8 cellular contexts compared by ENCODE assay signal in the genomic region with DNA sequence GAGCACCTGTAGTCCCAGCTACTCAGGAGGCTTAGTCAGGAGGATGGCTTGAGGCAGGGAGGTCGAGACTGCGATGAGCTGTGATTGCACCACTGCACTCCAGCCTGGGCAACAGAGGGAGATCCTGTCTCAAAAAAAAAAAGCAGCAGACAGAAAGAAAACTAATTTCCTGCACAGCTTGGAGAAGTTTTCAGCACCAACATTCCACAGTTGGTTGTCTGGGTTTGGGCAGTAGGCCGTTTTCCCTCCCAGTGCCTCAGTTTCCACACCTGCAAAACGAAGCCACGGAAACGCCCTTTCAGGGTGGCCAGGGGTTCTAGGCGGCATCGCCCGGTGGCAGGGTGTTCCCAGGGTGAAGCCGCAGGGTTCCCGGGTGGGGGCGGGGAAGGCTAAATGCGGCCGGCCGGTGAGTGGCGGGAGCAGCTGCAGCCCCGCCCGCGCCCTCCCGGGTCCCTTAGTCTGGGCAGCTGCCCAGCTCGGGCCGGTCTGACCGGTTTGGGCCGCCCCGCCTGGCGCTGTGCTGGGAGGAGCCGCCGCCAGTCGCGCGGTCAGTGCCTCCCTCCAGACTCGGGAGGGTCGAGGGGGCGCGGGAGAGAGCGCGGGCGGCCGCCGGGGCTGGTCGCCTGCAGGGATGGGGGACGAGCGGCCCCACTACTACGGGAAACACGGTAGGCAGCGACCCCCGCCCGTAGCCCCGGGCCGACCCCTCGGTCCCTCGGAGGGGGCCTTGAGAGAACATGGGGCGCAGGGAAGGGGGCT. TPM values are rescaled to one million over a fixed set of nuclear protein-coding genes. Genes with fewer than 3 reads are reported as not detected.
DNase-seq lines count a peak whose midpoint lies in the region; ATAC-seq and TF ChIP-seq lines count a peak whose summit lies in the region.

Gene SLC44A2 (plus strand): TSS at position 551 of the 759 bp plus-strand sequence. CDS start 81 bp downstream, at position 632.

- no peaks in the 10 kb centered on the region for H3K27me3 ChIP-seq in breast epithelium
- H3K27me3 ChIP-seq in rectal smooth muscle tissue (ENCODE audit: control insufficient read depth, insufficient read depth, low read length) = no peaks in the 10 kb centered on the region

- H3K9me3 ChIP-seq in breast epithelium = no peaks in the 10 kb centered on the region

- intact Hi-C loops in breast epithelium (cut with DNase I; ENCODE audit: low total_unique reads) = no loop called here

- TF ChIP-seq POLR2A in breast epithelium (IDR thresholded peaks at IDR 0.05) = peak; percentile 25

- ATAC-seq in HG03095 (IDR thresholded peaks at IDR 0.05; ENCODE audit: unreplicated experiment) = no peak

- H3K9ac ChIP-seq in rectal smooth muscle tissue (ENCODE audit: low read length) = peak within 1 kb of the TSS; percentile 32

- peak within 1 kb of the TSS; percentile 92 to 95 for H3K27ac ChIP-seq in breast epithelium
- H3K27ac ChIP-seq in rectal smooth muscle tissue (ENCODE audit: low read depth, low read length) = no peak within 1 kb of the TSS

- H3K36me3 ChIP-seq in breast epithelium (no peaks in the 10 kb centered on the region), rectal smooth muscle tissue (ENCODE audit: control insufficient read depth, insufficient read depth, low read length) (no peaks in the 10 kb centered on the region)

- H3K4me3 ChIP-seq in breast epithelium (peak within 1 kb of the TSS; percentile 52 to 89 (median 82)), iPS-11a (ENCODE audit: low read depth, low read length) (peak within 1 kb of the TSS; percentile 49), rectal smooth muscle tissue (ENCODE audit: low read length) (peak within 1 kb of the TSS; percentile 73)

- TF ChIP-seq CTCF in breast epithelium (IDR thresholded peaks at IDR 0.05) = no peak

- peaks cover 0 to 15% of the 10 kb centered on the region in 2 donors for H3K4me1 ChIP-seq in breast epithelium
- H3K4me1 ChIP-seq in rectal smooth muscle tissue (ENCODE audit: control insufficient read depth, insufficient read depth, low read length) = no peaks in the 10 kb centered on the region

- DNase-seq in Daoy (ENCODE audit: low read depth) = peak; percentile 55
- DNase-seq in NCI-H2029 treated with DMSO at 0.1 percent for 48 hours (lab: John Stamatoyannopoulos, UW) = peak; percentile 23
- peak; percentile 80 to 95 for DNase-seq in breast epithelium (ENCODE audit: low spot score in 2 of 2)
- no peak for DNase-seq in NCI-H446 treated with DMSO at 0.1 percent for 48 hours (lab: John Stamatoyannopoulos, UW)
- no peak for DNase-seq in GOT3 (lab: John Stamatoyannopoulos, UW)

RNA-seq across cellular contexts. Expression of gene SLC44A2, which starts in this region (rescaled TPM):
- total RNA-seq in Daoy (2014; rRNA removed; shearing (Covaris generic)) = 10.0 and 19.1 TPM in 2 replicates
- total RNA-seq in breast epithelium = 10 to 100 TPM; 63.0 to 92.5 (median 67.5) TPM

Comparison
In these comparisons a context has a peak if more than half of its experiments do, and no peak if none do; other contexts are left out.
1. DNase-seq: peak in Daoy (single experiment), NCI-H2029 treated with DMSO at 0.1 percent for 48 hours (single experiment) and breast epithelium (2 of 2); none in NCI-H446 treated with DMSO at 0.1 percent for 48 hours (single experiment) and GOT3 (single experiment).
2. Peak in every context shown above with its lines, with median percentiles within 50 percentile points of each other: H3K4me3 ChIP-seq.